In the genomic region with DNA sequence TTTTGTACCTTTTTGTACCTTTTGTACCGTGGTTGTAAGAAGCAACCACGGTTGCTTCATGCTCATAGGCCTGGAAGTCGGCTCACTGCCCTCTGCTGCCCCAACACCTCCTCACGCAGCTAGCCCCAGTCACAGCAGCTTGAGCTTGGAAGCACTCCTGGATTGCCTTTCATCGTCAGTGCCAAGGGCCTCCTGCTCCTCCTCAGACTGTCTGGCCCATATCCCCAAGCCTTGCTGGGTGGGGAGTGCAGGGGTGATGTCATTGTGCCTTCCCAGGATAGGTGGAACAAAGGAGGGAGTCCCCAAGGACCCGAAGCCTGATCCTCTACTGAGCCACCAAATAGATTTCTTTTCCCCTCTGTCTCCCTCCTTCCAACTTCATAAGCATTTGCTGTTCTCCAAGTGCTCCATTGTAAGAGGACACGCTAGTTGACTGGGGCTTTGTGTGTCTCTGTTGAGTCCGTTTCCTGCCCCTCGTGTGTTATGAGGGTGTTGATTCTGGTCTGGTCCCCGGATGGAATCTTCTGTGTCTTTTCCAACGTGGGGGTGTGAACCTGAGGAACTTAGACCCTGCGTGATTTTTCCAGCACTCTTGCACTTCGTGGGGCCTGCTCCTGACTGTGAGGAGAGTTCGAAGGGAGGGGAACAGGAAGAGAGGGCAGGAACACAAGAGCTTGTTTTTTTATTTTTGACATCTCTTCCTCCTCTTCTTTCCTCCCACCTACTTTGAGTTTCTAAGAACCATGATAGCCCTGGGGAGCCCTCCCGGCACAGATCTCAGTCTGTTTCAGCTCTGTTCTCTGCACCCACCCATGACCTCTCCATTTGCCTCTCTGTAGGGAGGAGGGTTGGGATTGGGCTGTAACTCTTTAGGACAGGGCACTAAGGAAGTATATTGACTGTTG, we compare ENCODE assay signal across 8 cellular contexts.
A peak's percentile ranks its signal among the peaks of the same experiment; 100 is the strongest.
DNase-seq lines count a peak whose midpoint lies in the region; ATAC-seq and TF ChIP-seq lines count a peak whose summit lies in the region.

No MANE protein-coding gene starts in this region.

- H2BK5ac ChIP-seq in H9 (ENCODE audit: insufficient read length, low read length), result no peak overlapping the region

- no peak overlapping the region for H3K4me3 Mint-ChIP-seq in H9
- peak overlapping the region; percentile 74 for H3K4me3 Mint-ChIP-seq in activated B cell treated with CpG ODN at 0.5 μM for 24 hours

- POLR2A ChIA-PET in activated B cell treated with CpG ODN at 0.5 μM for 24 hours (lab: Charles Lee), result interaction anchor here (0.9 to 9.9 kb wide), 5 partner anchors 16 to 37 kb away, joined by 4 to 58 read pairs (median 8); no protein-coding TSS in a partner anchor

- H3K4me1 ChIP-seq in H9 (ENCODE audit: insufficient read depth, low read length), result no peaks in the 10 kb centered on the region
- peaks cover 39 to 96% (median 83%) of the 10 kb centered on the region in 12 donors for H3K4me1 ChIP-seq in heart left ventricle

- no peaks in the 10 kb centered on the region for H3K23me2 ChIP-seq in H9 (ENCODE audit: insufficient read length, low read depth, low read length, poor library complexity, severe bottlenecking)

- no peak overlapping the region for H2AFZ ChIP-seq in H9 (ENCODE audit: low read length)

- H2AK5ac ChIP-seq in H9 (ENCODE audit: insufficient read length, low read length), result no peak overlapping the region

- H2BK15ac ChIP-seq in H9 (ENCODE audit: low read depth, low read length), result no peak overlapping the region

- H3K9me3 ChIP-seq in H9 (ENCODE audit: control insufficient read depth, low read depth, low read length) (no peaks in the 10 kb centered on the region), heart left ventricle (no peaks in the 10 kb centered on the region)

- CTCF ChIA-PET in activated B cell treated with CpG ODN at 0.5 μM for 24 hours (lab: Charles Lee), result interaction anchor here (1.3 to 2.0 kb wide), 6 partner anchors 16 to 489 kb away, joined by 4 to 7 read pairs (median 6); no protein-coding TSS in a partner anchor

- no peak overlapping the region for H3K14ac ChIP-seq in H9 (ENCODE audit: insufficient read depth, low read length)

- no peak overlapping the region for H3K9ac ChIP-seq in H9 (ENCODE audit: extremely low read depth, insufficient read length, low read length)

- no peaks in the 10 kb centered on the region for H3K9me3 Mint-ChIP-seq in H9
- no peaks in the 10 kb centered on the region for H3K9me3 Mint-ChIP-seq in activated B cell treated with CpG ODN at 0.5 μM for 24 hours

- H3K27me3 Mint-ChIP-seq in H9 (ENCODE audit: low read depth) (no peaks in the 10 kb centered on the region), activated B cell treated with CpG ODN at 0.5 μM for 24 hours (no peaks in the 10 kb centered on the region)

- H2BK120ac ChIP-seq in H9 (ENCODE audit: low read depth, low read length, poor library complexity, severe bottlenecking), result no peak overlapping the region

- TF ChIP-seq POLR2A in heart left ventricle (IDR thresholded peaks at IDR 0.05), result no peak

- intact Hi-C loops in activated B cell treated with CpG ODN at 0.5 μM for 24 hours (cut with micrococcal nuclease), result loop anchor here (1.0 to 5.0 kb wide), 3 partner anchors 8 to 41 kb away; no protein-coding TSS in a partner anchor
- intact Hi-C loops in heart left ventricle (cut with DNase I), result loop anchor here in 2 of 10 donors (5.0 kb wide), 2 partner anchors 34 to 41 kb away; no protein-coding TSS in a partner anchor
- intact Hi-C loops in sciatic nerve (cut with DNase I), result no loop called here

- no peak overlapping the region for H3K56ac ChIP-seq in H9 (ENCODE audit: insufficient read length, low read depth, low read length)

- DNase-seq in H9 (peak; percentile 36), activated B cell treated with CpG ODN at 0.5 μM for 24 hours (no peak), heart left ventricle (peak in 4 of 5 donors; percentile 70 to 89 (median 74)), sciatic nerve (ENCODE audit: low spot score) (no peak), SHP77 (lab: John Stamatoyannopoulos, UW) (no peak), GM19238 (ENCODE audit: insufficient read length, low spot score) (no peak)

- H3K36me3 ChIP-seq in heart left ventricle, result peaks cover 0 to 34% (median 26%) of the 10 kb centered on the region in 9 donors

- no CpG with 5 or more reads among the region's 15 CpGs for WGBS in H9 (ENCODE audit: extremely low coverage, insufficient read length, low lambda C conversion rate)
- WGBS in heart left ventricle, 4 donors, result 25 to 44% (median 26%) methylated on average over 15 of the region's 15 CpGs

- H2BK20ac ChIP-seq in H9 (ENCODE audit: low read depth, low read length, poor library complexity, severe bottlenecking), result no peak overlapping the region

- H3K27me3 ChIP-seq in H9 (ENCODE audit: insufficient read depth, low read length) (no peaks in the 10 kb centered on the region), heart left ventricle (no peaks in the 10 kb centered on the region)

- peaks cover 18 to 23% of the 10 kb centered on the region in 2 experiments for H3K4me1 Mint-ChIP-seq in H9
- peaks cover 88% of the 10 kb centered on the region for H3K4me1 Mint-ChIP-seq in activated B cell treated with CpG ODN at 0.5 μM for 24 hours

- H3K27ac ChIP-seq in H9 (ENCODE audit: insufficient read length, low read depth, low read length) (no peak overlapping the region), heart left ventricle (peak overlapping the region in 11 of 12 donors; percentile 44 to 82 (median 73))

- H3K4ac ChIP-seq in H9 (ENCODE audit: low read depth, low read length), result no peak overlapping the region

- H3K79me1 ChIP-seq in H9 (ENCODE audit: insufficient read depth, low read depth, low read length, poor library complexity, severe bottlenecking), result peaks cover 9% of the 10 kb centered on the region

- H3K4me2 ChIP-seq in H9 (ENCODE audit: insufficient read depth, insufficient read length, low read length), result no peak overlapping the region

- H3K4me3 ChIP-seq in heart left ventricle, result peak overlapping the region in 1 of 12 donors; percentile 17

- peak; percentile 20 for ATAC-seq in activated B cell treated with CpG ODN at 0.5 μM for 24 hours (ENCODE audit: low read depth)
- ATAC-seq in heart left ventricle, result peak; percentile 41 to 83 (median 77)
- ATAC-seq in sciatic nerve, result peak; percentile 68
- no peak for ATAC-seq in GM18519 (IDR thresholded peaks at IDR 0.05; ENCODE audit: low FRiP score, unreplicated experiment)
- ATAC-seq in HG03439 (IDR thresholded peaks at IDR 0.05; ENCODE audit: unreplicated experiment), result no peak

- no peak overlapping the region for H4K5ac ChIP-seq in H9 (ENCODE audit: insufficient read length, low read depth, low read length)

- peaks cover 28% of the 10 kb centered on the region; the same call in 1 of the 2 replicates for H3K79me2 ChIP-seq in H9 (ENCODE audit: insufficient read depth, low read length)

- no peak overlapping the region for H2BK12ac ChIP-seq in H9 (ENCODE audit: insufficient read length, low read depth, low read length)

- no peak for TF ChIP-seq CTCF in H9 (conservative IDR thresholded peaks at IDR 0.05)
- TF ChIP-seq CTCF in activated B cell treated with CpG ODN at 0.5 μM for 24 hours (IDR thresholded peaks at IDR 0.05), result no peak
- peak in 1 of 12 donors; percentile 24 for TF ChIP-seq CTCF in heart left ventricle (IDR thresholded peaks at IDR 0.05)

- no peak overlapping the region for H3K18ac ChIP-seq in H9 (ENCODE audit: insufficient read length, low read depth, low read length)

- H4K8ac ChIP-seq in H9 (replicated peaks; ENCODE audit: insufficient read length, low read depth, low read length), result no peak overlapping the region

- H3K36me3 Mint-ChIP-seq in H9 (ENCODE audit: insufficient read depth in 1 of 3, low read depth in 3 of 3) (peaks cover 25 to 37% (median 36%) of the 10 kb centered on the region in 3 experiments), activated B cell treated with CpG ODN at 0.5 μM for 24 hours (ENCODE audit: low read depth) (peaks cover 26% of the 10 kb centered on the region)

- no peak overlapping the region for H3K23ac ChIP-seq in H9 (ENCODE audit: insufficient read length, low read depth, low read length)

- H3T11ph ChIP-seq in H9 (ENCODE audit: low read length), result no peak overlapping the region

- H3K27ac Mint-ChIP-seq in H9 (peak overlapping the region; percentile 58 to 89 (median 85); a peak in 6 of 7 replicates), activated B cell treated with CpG ODN at 0.5 μM for 24 hours (peak overlapping the region; percentile 92)

- H4K20me1 ChIP-seq in H9 (ENCODE audit: control insufficient read depth, insufficient read depth, insufficient read length), result peaks cover 4% of the 10 kb centered on the region

- no peak overlapping the region for H4K91ac ChIP-seq in H9 (ENCODE audit: insufficient read length, low read depth, low read length)

Comparison
In these comparisons a context has a peak if more than half of its experiments do, and no peak if none do; other contexts are left out.
1. DNase-seq: peak in H9 (single experiment) and heart left ventricle (4 of 5); none in activated B cell treated with CpG ODN at 0.5 μM for 24 hours (single experiment), sciatic nerve (single experiment), SHP77 (0 of 2) and GM19238 (single experiment).
2. ATAC-seq: peak in activated B cell treated with CpG ODN at 0.5 μM for 24 hours (single experiment), heart left ventricle (4 of 4) and sciatic nerve (single experiment); none in GM18519 (single experiment) and HG03439 (single experiment).